Comparison of ENCODE assay signal across 18 cellular contexts in the genomic region with DNA sequence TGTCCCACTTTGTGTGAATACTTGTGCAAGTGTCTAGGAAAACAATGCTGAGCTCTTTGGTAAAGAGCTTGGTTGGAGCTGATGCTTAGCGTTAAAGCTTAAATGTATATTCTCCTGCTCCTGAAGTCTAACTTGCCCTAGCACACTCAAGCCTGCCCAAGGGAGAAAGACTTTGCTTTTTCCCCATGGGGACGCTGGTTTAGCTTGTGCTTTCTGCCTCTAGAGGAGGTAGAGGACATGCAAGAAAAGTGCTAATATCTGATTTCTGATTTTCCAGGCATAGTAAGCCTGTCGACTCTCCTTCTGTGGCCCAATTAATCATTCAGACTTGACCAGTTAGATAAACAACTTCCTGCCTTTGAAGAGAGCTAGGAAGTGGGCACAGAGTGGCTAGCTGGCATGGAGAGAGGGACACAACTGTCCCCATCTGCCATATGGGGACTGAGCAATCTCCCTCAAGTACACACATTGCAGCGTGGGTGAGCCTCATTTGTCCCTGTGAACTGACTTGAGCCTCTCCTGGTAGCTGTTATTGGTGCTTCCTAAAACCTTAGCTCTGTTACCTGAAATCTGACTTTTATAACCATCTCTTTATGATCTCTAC.
A peak's percentile ranks its signal among the peaks of the same experiment; 100 is the strongest.
DNase-seq lines count a peak whose midpoint lies in the region; TF ChIP-seq lines count a peak whose summit lies in the region.
"Had no signal": no experiment of that assay in that cellular context is flagged by ENCODE, and none has a peak within 500 bp of the region (broad histone marks: within the 10 kb centered on the region; RNA-seq: fewer than 3 reads in every experiment).

No MANE protein-coding gene starts in this region.

- H3K4me3 Mint-ChIP-seq in type B pancreatic cell, result no peak overlapping the region

- no peaks in the 10 kb centered on the region for H3K9me3 Mint-ChIP-seq in type B pancreatic cell

- intact Hi-C loops in dorsolateral prefrontal cortex (cut with DNase I), result loop anchor here in 1 of 2 donors (10.0 kb wide), 1 partner anchor 144 kb away; no protein-coding TSS in a partner anchor

- peaks cover 27% of the 10 kb centered on the region for H3K4me1 Mint-ChIP-seq in type B pancreatic cell (ENCODE audit: unreplicated experiment)

- DNase-seq in NCI-H345 (lab: John Stamatoyannopoulos, UW) (peak; percentile 55), dorsolateral prefrontal cortex (no peak), left kidney (ENCODE audit: low read depth, low spot score) (peak; percentile 47), type B pancreatic cell (ENCODE audit: extremely low spot score, unreplicated experiment) (no peak), HT-29 (ENCODE audit: low spot score) (no peak), NCI-H2196 (lab: John Stamatoyannopoulos, UW; ENCODE audit: unreplicated experiment) (no peak), C1 segment of cervical spinal cord (lab: John Stamatoyannopoulos, UW) (no peak)
- DNase-seq: DMS79, GM23248, IMR-90, NCI-H187 treated with DMSO at 0.1 percent for 48 hours, NCI-H2171 treated with DMSO at 0.1 percent for 48 hours, NCI-H510A treated with DMSO at 0.1 percent for 48 hours, PC-3, RPMI8226, SHP77 treated with DMSO at 0.1 percent for 48 hours, SK-N-SH had no signal

- no peaks in the 10 kb centered on the region for H3K27me3 ChIP-seq in dorsolateral prefrontal cortex

- H3K4me3 ChIP-seq in dorsolateral prefrontal cortex, result no peak overlapping the region
- H3K4me3 ChIP-seq: GM23248 had no signal

- peak overlapping the region in 35 of 59 donors; percentile 1 to 69 (median 35) for H3K27ac ChIP-seq in dorsolateral prefrontal cortex
- H3K27ac ChIP-seq: C4-2B, GM23248 had no signal

- no peaks in the 10 kb centered on the region for H3K27me3 Mint-ChIP-seq in type B pancreatic cell

- TF ChIP-seq CTCF in dorsolateral prefrontal cortex (IDR thresholded peaks at IDR 0.05 in 54 of 56, conservative IDR thresholded peaks at IDR 0.05 in 2 of 56; ENCODE audit: low read depth in 1 of 56, partially characterized antibody in 56 of 56) (no peak), type B pancreatic cell (conservative IDR thresholded peaks at IDR 0.05) (peak; percentile 30)

- H3K27ac Mint-ChIP-seq in type B pancreatic cell, result no peak overlapping the region

- H3K36me3 Mint-ChIP-seq in type B pancreatic cell, result no peaks in the 10 kb centered on the region

Comparison
In these comparisons a context has a peak if more than half of its experiments do, and no peak if none do; other contexts are left out.
1. DNase-seq: peak in NCI-H345 (single experiment) and left kidney (single experiment); none in dorsolateral prefrontal cortex (0 of 10), type B pancreatic cell (single experiment), HT-29 (single experiment), NCI-H2196 (single experiment) and C1 segment of cervical spinal cord (0 of 14).